ENCODE assay signal across 15 cellular contexts in the genomic region with DNA sequence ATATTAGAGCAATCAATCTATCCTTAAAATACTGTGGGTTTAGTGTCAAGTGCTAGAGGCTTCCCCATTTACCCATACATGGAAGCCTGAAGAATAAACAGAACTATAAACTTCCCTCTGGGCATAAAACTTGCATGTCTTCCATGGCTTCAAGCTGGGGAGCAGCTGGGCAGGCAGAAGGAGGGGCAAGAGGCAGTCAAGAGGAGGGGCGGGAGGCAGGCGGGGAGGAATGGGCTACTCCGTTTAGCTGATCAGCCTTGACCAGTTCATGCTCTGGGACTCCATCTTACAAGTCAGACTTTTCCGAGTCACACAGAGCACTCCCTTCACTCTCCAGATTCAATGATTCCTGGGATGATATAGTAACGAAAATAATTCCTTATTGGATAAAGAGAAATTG. TPM values are rescaled to one million over a fixed set of nuclear protein-coding genes. Genes with fewer than 3 reads are reported as not detected.
DNase-seq lines count a peak whose midpoint lies in the region; ATAC-seq and TF ChIP-seq lines count a peak whose summit lies in the region.
"Had no signal": no experiment of that assay in that cellular context is flagged by ENCODE, and none has a peak within 500 bp of the region (broad histone marks: within the 10 kb centered on the region; RNA-seq: fewer than 3 reads in every experiment).

No MANE protein-coding gene starts in this region.

- no peaks in the 10 kb centered on the region for H3K27me3 ChIP-seq in HL-60 (ENCODE audit: insufficient read depth, poor library complexity, severe bottlenecking)
- H3K27me3 ChIP-seq in esophagus muscularis mucosa: peaks cover 0 to 16% (median 0%) of the 10 kb centered on the region in 4 donors
- H3K27me3 ChIP-seq in MM.1S (replicated peaks; ENCODE audit: insufficient read depth, low read length): no peaks in the 10 kb centered on the region

- H3K9me3 ChIP-seq in esophagus muscularis mucosa: no peaks in the 10 kb centered on the region
- no peaks in the 10 kb centered on the region for H3K9me3 ChIP-seq in MM.1S (replicated peaks; ENCODE audit: insufficient read depth, low read length)

- H3K36me3 Mint-ChIP-seq in activated CD4-positive, alpha-beta T cell treated with anti-CD3 and anti-CD28 coated beads, Interleukin-2, amount 10 ng/mL, durations not matched to agents 24 days and 14 days (ENCODE audit: low read depth): no peaks in the 10 kb centered on the region
- H3K36me3 Mint-ChIP-seq: CD4-positive, alpha-beta memory T cell had no signal

- TF ChIP-seq EP300 in esophagus muscularis mucosa (IDR thresholded peaks at IDR 0.05): no peak

- no peaks in the 10 kb centered on the region for H3K79me2 ChIP-seq in MM.1S (ENCODE audit: low read length)

- no peak for TF ChIP-seq POLR2A in esophagus muscularis mucosa (IDR thresholded peaks at IDR 0.05; ENCODE audit: low read depth)

- no peaks in the 10 kb centered on the region for H3K9me2 ChIP-seq in MM.1S (replicated peaks; ENCODE audit: insufficient read depth, low read length)

- H3K4me1 Mint-ChIP-seq in activated CD4-positive, alpha-beta T cell treated with anti-CD3 and anti-CD28 coated beads, Interleukin-2, amount 10 ng/mL, durations not matched to agents 24 days and 14 days: no peaks in the 10 kb centered on the region
- H3K4me1 Mint-ChIP-seq: CD4-positive, alpha-beta memory T cell had no signal

- no peaks in the 10 kb centered on the region for H4K20me1 ChIP-seq in MM.1S (ENCODE audit: insufficient read depth, low read length)

- H3K36me3 ChIP-seq in esophagus muscularis mucosa (no peaks in the 10 kb centered on the region), MM.1S (replicated peaks; ENCODE audit: insufficient read depth, low read length) (no peaks in the 10 kb centered on the region)

- intact Hi-C loops in esophagus muscularis mucosa (cut with DNase I): no loop called here
- intact Hi-C loops in activated CD4-positive, alpha-beta T cell treated with anti-CD3 and anti-CD28 coated beads, Interleukin-2, amount 10 ng/mL, durations not matched to agents 24 days and 14 days (cut with micrococcal nuclease): no loop called here

- no peak overlapping the region for H3K9ac ChIP-seq in MM.1S (ENCODE audit: low read length)
- H3K9ac ChIP-seq: GM23248 had no signal

- no peak overlapping the region for H3K4me3 Mint-ChIP-seq in activated CD4-positive, alpha-beta T cell treated with anti-CD3 and anti-CD28 coated beads, Interleukin-2, amount 10 ng/mL, durations not matched to agents 24 days and 14 days
- H3K4me3 Mint-ChIP-seq: B cell; CD4-positive, alpha-beta memory T cell had no signal

- DNase-seq in HL-60 (ENCODE audit: low read depth in 1 of 2, low spot score in 1 of 2) (peak in 1 of 2 experiments; percentile 21), RPMI7951 (ENCODE audit: low read depth) (peak; percentile 9), esophagus muscularis mucosa (ENCODE audit: extremely low spot score) (peak; percentile 64), MM.1S (no peak)
- DNase-seq in activated CD4-positive, alpha-beta T cell treated with anti-CD3 and anti-CD28 coated beads, Interleukin-2, amount 10 ng/mL, durations not matched to agents 24 days and 14 days: no peak
- DNase-seq: C1 segment of cervical spinal cord; CD4-positive, alpha-beta memory T cell; DMS79; H7 had no signal

- H3F3A ChIP-seq in MM.1S (ENCODE audit: insufficient read depth, low read length): no peaks in the 10 kb centered on the region

- H3K27ac Mint-ChIP-seq in activated CD4-positive, alpha-beta T cell treated with anti-CD3 and anti-CD28 coated beads, Interleukin-2, amount 10 ng/mL, durations not matched to agents 24 days and 14 days: no peak overlapping the region
- H3K27ac Mint-ChIP-seq: B cell; CD4-positive, alpha-beta memory T cell had no signal

- 61% methylated on average over 5 of the region's 5 CpGs for WGBS in esophagus muscularis mucosa

- peaks cover 6% of the 10 kb centered on the region for H3K27me3 Mint-ChIP-seq in activated CD4-positive, alpha-beta T cell treated with anti-CD3 and anti-CD28 coated beads, Interleukin-2, amount 10 ng/mL, durations not matched to agents 24 days and 14 days
- H3K27me3 Mint-ChIP-seq: CD4-positive, alpha-beta memory T cell had no signal

- no peak overlapping the region for H3K4me2 ChIP-seq in MM.1S (ENCODE audit: low read depth, low read length)

- ATAC-seq in HG03342 (IDR thresholded peaks at IDR 0.05; ENCODE audit: unreplicated experiment) (no peak), HG03439 (IDR thresholded peaks at IDR 0.05; ENCODE audit: unreplicated experiment) (no peak)
- ATAC-seq: GM12878 had no signal

- no peaks in the 10 kb centered on the region for H3K9me3 Mint-ChIP-seq in activated CD4-positive, alpha-beta T cell treated with anti-CD3 and anti-CD28 coated beads, Interleukin-2, amount 10 ng/mL, durations not matched to agents 24 days and 14 days
- H3K9me3 Mint-ChIP-seq: CD4-positive, alpha-beta memory T cell had no signal

- H3K4me3 ChIP-seq in HL-60 (replicated peaks; ENCODE audit: insufficient read depth, low read length) (no peak overlapping the region), esophagus muscularis mucosa (no peak overlapping the region), MM.1S (ENCODE audit: low read length) (no peak overlapping the region)
- H3K4me3 ChIP-seq: GM12878, GM23248 had no signal

- no peak overlapping the region for H2AFZ ChIP-seq in MM.1S (ENCODE audit: low read length)
- H2AFZ ChIP-seq: GM23248 had no signal

- H3K4me1 ChIP-seq in esophagus muscularis mucosa: peaks cover 0 to 12% (median 0%) of the 10 kb centered on the region in 4 donors
- H3K4me1 ChIP-seq in MM.1S (ENCODE audit: low read length): no peaks in the 10 kb centered on the region

- TF ChIP-seq CTCF in HL-60 (IDR thresholded peaks at IDR 0.05; ENCODE audit: insufficient read depth, low read length) (no peak), esophagus muscularis mucosa (IDR thresholded peaks at IDR 0.05) (no peak), MM.1S (IDR thresholded peaks at IDR 0.05; ENCODE audit: low read length) (no peak)

- H3K27ac ChIP-seq in HL-60 (replicated peaks) (peak overlapping the region; percentile 54), esophagus muscularis mucosa (replicated peaks in 1 of 4) (no peak overlapping the region), MM.1S (ENCODE audit: low read length) (no peak overlapping the region)
- H3K27ac ChIP-seq: GM23248 had no signal

RNA-seq across cellular contexts. Expression of a gene that starts 3.5 kb away (rescaled TPM):
- total RNA-seq in RPMI7951 (2014; rRNA removed; shearing (Covaris generic)): not detected in 2 replicates
- not detected for total RNA-seq in esophagus muscularis mucosa
- not detected in 2 replicates for total RNA-seq in activated CD4-positive, alpha-beta T cell treated with anti-CD3 and anti-CD28 coated beads, Interleukin-2, amount 10 ng/mL, durations not matched to agents 24 days and 14 days
- total RNA-seq: B cell, G401, GM23248 had no signal

RNA-seq across cellular contexts. Expression of a gene that starts 25.0 kb away (rescaled TPM):
- not detected in 2 replicates for total RNA-seq in RPMI7951 (2014; rRNA removed; shearing (Covaris generic))
- under 1 TPM in 1 of 4 donors, not detected in 3; 0.39 TPM for total RNA-seq in esophagus muscularis mucosa
- total RNA-seq in activated CD4-positive, alpha-beta T cell treated with anti-CD3 and anti-CD28 coated beads, Interleukin-2, amount 10 ng/mL, durations not matched to agents 24 days and 14 days: not detected in 2 replicates
- total RNA-seq: B cell; CD4-positive, alpha-beta memory T cell; G401; GM23248 had no signal

Comparison
In these comparisons a context has a peak if more than half of its experiments do, and no peak if none do; other contexts are left out.
1. DNase-seq: peak in RPMI7951 (single experiment) and esophagus muscularis mucosa (single experiment); none in activated CD4-positive, alpha-beta T cell treated with anti-CD3 and anti-CD28 coated beads, Interleukin-2, amount 10 ng/mL, durations not matched to agents 24 days and 14 days (single experiment) and MM.1S (single experiment).